ENCODE assay signal across 10 cellular contexts in the genomic region with DNA sequence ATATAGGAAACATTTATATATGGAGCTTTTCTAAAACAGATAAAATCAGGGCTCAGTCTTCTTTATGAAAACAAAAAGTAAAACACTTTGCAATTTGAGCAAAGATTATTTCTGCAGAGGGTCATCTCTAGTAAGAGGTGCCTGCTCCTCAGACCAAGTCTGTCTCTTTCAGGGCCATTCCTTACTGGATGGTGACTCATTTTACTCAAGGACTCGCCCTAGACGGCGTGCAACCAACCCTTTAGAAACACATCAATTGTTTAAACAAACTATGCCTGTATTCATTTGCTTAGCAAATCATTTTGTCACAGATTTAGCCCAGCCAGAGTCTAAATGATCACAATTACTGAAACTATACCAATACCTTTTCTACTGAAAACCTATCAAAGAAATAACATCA.
DNase-seq lines count a peak whose midpoint lies in the region; ATAC-seq, FAIRE-seq and TF ChIP-seq lines count a peak whose summit lies in the region.
"Had no signal": no experiment of that assay in that cellular context is flagged by ENCODE, and none has a peak within 500 bp of the region (broad histone marks: within the 10 kb centered on the region; RNA-seq: fewer than 3 reads in every experiment).

No MANE protein-coding gene starts in this region.

- BruUV-seq in GM12878 (replicated peaks; lab: Mats Ljungman, UMichigan): no TSS peak

- H3K9ac ChIP-seq in GM12878 (ENCODE audit: control insufficient read depth, insufficient read depth, low read length) (no peak overlapping the region; the same call in 1 of the 2 replicates), mesenchymal stem cell (ENCODE audit: low read length) (no peak overlapping the region)

- 0 out of 2 replicates have a peak overlapping the region, but pooled peaks have one; percentile 7 for H3K4me3 ChIP-seq in GM12878
- no peak overlapping the region for H3K4me3 ChIP-seq in mesenchymal stem cell (ENCODE audit: insufficient read depth in 1 of 2, low read depth in 1 of 2, low read length in 2 of 2)

- no peaks in the 10 kb centered on the region for H4K20me1 ChIP-seq in GM12878 (ENCODE audit: control insufficient read depth, insufficient read depth)

- H4K8ac ChIP-seq in mesenchymal stem cell (ENCODE audit: low read length): no peak overlapping the region

- H2BK5ac ChIP-seq in mesenchymal stem cell (ENCODE audit: low read depth, low read length, poor library complexity, severe bottlenecking): no peak overlapping the region

- TF ChIP-seq EP300 in GM12878 (IDR thresholded peaks at IDR 0.05; ENCODE audit: borderline replicate concordance in 1 of 2, control insufficient read depth in 1 of 2, low read depth in 2 of 2, low read length in 2 of 2): no peak

- no peak for TF ChIP-seq POLR2A in GM12878 (IDR thresholded peaks at IDR 0.05; ENCODE audit: low read depth, low read length)

- peak; percentile 10 for DNase-seq in NCI-H510A treated with DMSO at 0.1 percent for 48 hours (lab: John Stamatoyannopoulos, UW)
- no peak for DNase-seq in NCI-H510A (lab: John Stamatoyannopoulos, UW)
- DNase-seq in HCEC 1CT: peak; percentile 57
- DNase-seq in GM12878 (ENCODE audit: low read depth, low spot score): no peak
- peak; percentile 91 for DNase-seq in mesenchymal stem cell
- no peak for DNase-seq in HEK293T (ENCODE audit: extremely low spot score)
- DNase-seq in MV-4-11 (lab: John Stamatoyannopoulos, UW): no peak
- DNase-seq: T-helper 9 cell had no signal

- 0% methylated on average over 3 of the region's 3 CpGs for WGBS in GM12878 (ENCODE audit: insufficient coverage, insufficient replicate concordance, low lambda C conversion rate, missing lambda C conversion rate)
- 4% methylated on average over 3 of the region's 3 CpGs for WGBS in mesenchymal stem cell

- no peak for TF ChIP-seq CTCF in GM12878 (IDR thresholded peaks at IDR 0.05 in 2 of 3, conservative IDR thresholded peaks at IDR 0.05 in 1 of 3; ENCODE audit: control insufficient read depth in 2 of 3, extremely low read depth in 1 of 3, insufficient read depth in 1 of 3, low read depth in 3 of 3, low read length in 3 of 3)

- SMC1A ChIA-PET in GM12878 (lab: Charles Lee; ENCODE audit: uncharacterized antibody, unreplicated experiment): interaction anchor here (0.6 to 3.2 kb wide), 9 partner anchors 13 to 991 kb away, joined by 3 to 19 read pairs (median 3); no protein-coding TSS in a partner anchor

- no peak overlapping the region for H3K18ac ChIP-seq in mesenchymal stem cell (ENCODE audit: low read depth in 1 of 2, low read length in 2 of 2)

- H2AK5ac ChIP-seq in mesenchymal stem cell (ENCODE audit: low read length, severe bottlenecking): no peak overlapping the region

- H3K23ac ChIP-seq in mesenchymal stem cell (ENCODE audit: low read length in 2 of 2): no peak overlapping the region

- peak overlapping the region; percentile 68; the same call in 1 of the 2 replicates for H3K27ac ChIP-seq in GM12878 (ENCODE audit: control insufficient read depth, insufficient read depth)
- no peak overlapping the region for H3K27ac ChIP-seq in mesenchymal stem cell (ENCODE audit: low read length, poor library complexity, severe bottlenecking)
- H3K27ac ChIP-seq: epithelial cell of prostate had no signal

- H3K27me3 ChIP-seq in GM12878 (replicated peaks in 1 of 2; ENCODE audit: control insufficient read depth in 2 of 2, insufficient read depth in 2 of 2, low read length in 1 of 2): no peaks in the 10 kb centered on the region
- no peaks in the 10 kb centered on the region for H3K27me3 ChIP-seq in mesenchymal stem cell (ENCODE audit: control insufficient read depth in 1 of 2, insufficient read depth in 1 of 2, low read length in 2 of 2)

- no peak overlapping the region for H3K4ac ChIP-seq in mesenchymal stem cell (ENCODE audit: low read depth in 1 of 2, low read length in 2 of 2)

- POLR2A ChIA-PET in GM12878 (lab: Charles Lee) (no interaction called here), HEK293T (lab: Yijun Ruan, JAX) (no interaction called here)

- RAD21 ChIA-PET in GM12878 (lab: Charles Lee; ENCODE audit: unreplicated experiment): interaction anchor here (1.0 to 3.6 kb wide), 4 partner anchors 49 to 195 kb away, joined by 3 to 12 read pairs (median 4); no protein-coding TSS in a partner anchor

- in situ Hi-C loops in GM12878 (cut with MboI): no loop called here

- CTCF ChIA-PET in GM12878 (lab: Yijun Ruan, JAX) (interaction anchor here (0.7 to 1.6 kb wide), 5 partner anchors 38 to 361 kb away, joined by 3 to 4 read pairs (median 3); no protein-coding TSS in a partner anchor), HEK293T (lab: Yijun Ruan, JAX) (no interaction called here)

- ATAC-seq in GM12878: peak; percentile 58
- ATAC-seq in HG03045 (IDR thresholded peaks at IDR 0.05; ENCODE audit: unreplicated experiment): no peak

- H3K36me3 ChIP-seq in GM12878 (ENCODE audit: control insufficient read depth in 2 of 2, insufficient read depth in 2 of 2, low read length in 1 of 2) (no peaks in the 10 kb centered on the region), mesenchymal stem cell (ENCODE audit: control insufficient read depth in 1 of 2, insufficient read depth in 2 of 2, low read depth in 1 of 2, low read length in 2 of 2) (no peaks in the 10 kb centered on the region)

- no peaks in the 10 kb centered on the region for H3K79me2 ChIP-seq in GM12878 (ENCODE audit: control insufficient read depth, insufficient read depth, low read length)

- H3K9me3 ChIP-seq in GM12878 (replicated peaks; ENCODE audit: control insufficient read depth, insufficient read depth, low read length) (no peaks in the 10 kb centered on the region; the same call in 2 of the 3 replicates), mesenchymal stem cell (ENCODE audit: control insufficient read depth, low read length) (no peaks in the 10 kb centered on the region)

- FAIRE-seq in GM12878 (lab: Jason Lieb, UNC): no peak

- intact Hi-C loops in GM12878 (cut with micrococcal nuclease; ENCODE audit: unreplicated experiment): loop anchor here (1.0 to 2.0 kb wide), 5 partner anchors 71 to 177 kb away; no protein-coding TSS in a partner anchor

- no peak overlapping the region for H3K14ac ChIP-seq in mesenchymal stem cell (ENCODE audit: low read length in 2 of 2)

- peak overlapping the region; percentile 92 for H3K4me2 ChIP-seq in GM12878 (ENCODE audit: control insufficient read depth, insufficient read depth)
- no peak overlapping the region for H3K4me2 ChIP-seq in mesenchymal stem cell (ENCODE audit: low read length, poor library complexity, severe bottlenecking)

- no peak overlapping the region for H4K91ac ChIP-seq in mesenchymal stem cell (ENCODE audit: low read length)

- no peak overlapping the region for H2BK120ac ChIP-seq in mesenchymal stem cell (ENCODE audit: low read depth, low read length)

- peaks cover 35% of the 10 kb centered on the region for H3K4me1 ChIP-seq in GM12878 (ENCODE audit: control insufficient read depth, insufficient read depth, low read length)
- H3K4me1 ChIP-seq in mesenchymal stem cell (ENCODE audit: control insufficient read depth, insufficient read depth, low read depth, low read length): no peaks in the 10 kb centered on the region

- TF ChIP-seq RAD21 in GM12878 (IDR thresholded peaks at IDR 0.05; ENCODE audit: insufficient read depth, low read depth, low read length): no peak

- H2AFZ ChIP-seq in GM12878 (ENCODE audit: control insufficient read depth, low read depth, low read length) (no peak overlapping the region), mesenchymal stem cell (ENCODE audit: low read depth, low read length) (no peak overlapping the region)

- no peaks in the 10 kb centered on the region for H3K79me1 ChIP-seq in mesenchymal stem cell (replicated peaks; ENCODE audit: low read length, poor library complexity, severe bottlenecking)

- no peak overlapping the region for H2BK12ac ChIP-seq in mesenchymal stem cell (ENCODE audit: low read length in 2 of 2)

- no peak overlapping the region for H2BK15ac ChIP-seq in mesenchymal stem cell (ENCODE audit: low read depth, poor library complexity, severe bottlenecking)

TF ChIP-seq in GM12878, 131 proteins besides CTCF, POLR2A, EP300 and RAD21 (continues in another document):
- TF ChIP-seq NFXL1 (IDR thresholded peaks at IDR 0.05; ENCODE audit: borderline replicate concordance): no peak
- TF ChIP-seq FOXK2 (IDR thresholded peaks at IDR 0.05): no peak
- TF ChIP-seq, protein P1, sequence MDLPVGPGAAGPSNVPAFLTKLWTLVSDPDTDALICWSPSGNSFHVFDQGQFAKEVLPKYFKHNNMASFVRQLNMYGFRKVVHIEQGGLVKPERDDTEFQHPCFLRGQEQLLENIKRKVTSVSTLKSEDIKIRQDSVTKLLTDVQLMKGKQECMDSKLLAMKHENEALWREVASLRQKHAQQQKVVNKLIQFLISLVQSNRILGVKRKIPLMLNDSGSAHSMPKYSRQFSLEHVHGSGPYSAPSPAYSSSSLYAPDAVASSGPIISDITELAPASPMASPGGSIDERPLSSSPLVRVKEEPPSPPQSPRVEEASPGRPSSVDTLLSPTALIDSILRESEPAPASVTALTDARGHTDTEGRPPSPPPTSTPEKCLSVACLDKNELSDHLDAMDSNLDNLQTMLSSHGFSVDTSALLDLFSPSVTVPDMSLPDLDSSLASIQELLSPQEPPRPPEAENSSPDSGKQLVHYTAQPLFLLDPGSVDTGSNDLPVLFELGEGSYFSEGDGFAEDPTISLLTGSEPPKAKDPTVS (IDR thresholded peaks at IDR 0.05; ENCODE audit: low read depth, low read length): no peak
- TF ChIP-seq DPF2 (IDR thresholded peaks at IDR 0.05): no peak
- no peak for TF ChIP-seq CHD4 (IDR thresholded peaks at IDR 0.05)

TF ChIP-seq in HEK293T, 16 proteins besides CTCF, POLR2A, EP300 and RAD21 (continues in another document):
- TF ChIP-seq HDGF (IDR thresholded peaks at IDR 0.05; ENCODE audit: borderline replicate concordance): no peak
- TF ChIP-seq NFRKB (IDR thresholded peaks at IDR 0.05): no peak
- no peak for TF ChIP-seq LEF1 (IDR thresholded peaks at IDR 0.05; ENCODE audit: borderline replicate concordance)
- no peak for TF ChIP-seq L3MBTL2 (conservative IDR thresholded peaks at IDR 0.05)
- TF ChIP-seq BHLHE40 (IDR thresholded peaks at IDR 0.05; ENCODE audit: borderline replicate concordance): no peak
- no peak for TF ChIP-seq SUZ12 (IDR thresholded peaks at IDR 0.05)
- no peak for TF ChIP-seq CTBP1 (IDR thresholded peaks at IDR 0.05; ENCODE audit: borderline replicate concordance)
- TF ChIP-seq FOXK2 (IDR thresholded peaks at IDR 0.05): no peak
- TF ChIP-seq, protein P2, sequence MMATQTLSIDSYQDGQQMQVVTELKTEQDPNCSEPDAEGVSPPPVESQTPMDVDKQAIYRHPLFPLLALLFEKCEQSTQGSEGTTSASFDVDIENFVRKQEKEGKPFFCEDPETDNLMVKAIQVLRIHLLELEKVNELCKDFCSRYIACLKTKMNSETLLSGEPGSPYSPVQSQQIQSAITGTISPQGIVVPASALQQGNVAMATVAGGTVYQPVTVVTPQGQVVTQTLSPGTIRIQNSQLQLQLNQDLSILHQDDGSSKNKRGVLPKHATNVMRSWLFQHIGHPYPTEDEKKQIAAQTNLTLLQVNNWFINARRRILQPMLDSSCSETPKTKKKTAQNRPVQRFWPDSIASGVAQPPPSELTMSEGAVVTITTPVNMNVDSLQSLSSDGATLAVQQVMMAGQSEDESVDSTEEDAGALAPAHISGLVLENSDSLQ (IDR thresholded peaks at IDR 0.05): no peak
- TF ChIP-seq SP1 (IDR thresholded peaks at IDR 0.05): no peak
- TF ChIP-seq ZNF384 (IDR thresholded peaks at IDR 0.05): no peak
- TF ChIP-seq ELF4 (IDR thresholded peaks at IDR 0.05): no peak

Comparison
In these comparisons a context has a peak if more than half of its experiments do, and no peak if none do; other contexts are left out.
1. DNase-seq: peak in NCI-H510A treated with DMSO at 0.1 percent for 48 hours (single experiment), HCEC 1CT (single experiment) and mesenchymal stem cell (single experiment); none in NCI-H510A (single experiment), GM12878 (single experiment), HEK293T (single experiment) and MV-4-11 (single experiment).